3 cellular contexts compared by ENCODE assay signal in the genomic region with DNA sequence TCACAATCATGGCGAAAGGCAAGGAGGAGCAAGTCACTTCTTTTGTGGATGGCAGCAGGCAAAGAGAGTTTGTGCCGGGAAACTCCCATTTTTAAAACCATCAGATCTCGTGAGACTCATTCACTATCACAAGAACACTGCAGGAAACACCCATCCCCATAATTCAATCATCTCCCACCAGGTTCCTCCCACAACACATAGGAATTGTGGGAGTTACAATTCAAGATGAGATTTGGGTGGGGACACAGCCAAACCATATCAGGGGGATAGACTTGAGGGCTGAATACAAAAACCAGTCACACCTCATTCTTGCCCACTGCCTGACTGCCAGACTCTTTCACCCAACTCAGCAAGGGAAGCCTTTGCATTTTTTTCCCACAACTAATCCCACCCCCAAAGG. TPM values are rescaled to one million over a fixed set of nuclear protein-coding genes. Genes with fewer than 3 reads are reported as not detected.
"Had no signal": no experiment of that assay in that cellular context is flagged by ENCODE, and none has a peak within 500 bp of the region (broad histone marks: within the 10 kb centered on the region; RNA-seq: fewer than 3 reads in every experiment).

No MANE protein-coding gene starts in this region.

RNA-seq across cellular contexts. Expression of a gene that starts 50.4 kb away (rescaled TPM):
- total RNA-seq: LHCN-M2, M059J, NCI-H460 had no signal
